8 cellular contexts compared by ENCODE assay signal in genomic region chr2:196068271-196069209, GRCh38. TPM values are rescaled to one million over a fixed set of nuclear protein-coding genes. Genes with fewer than 3 reads are reported as not detected.
DNase-seq lines count a peak whose midpoint lies in the region; ATAC-seq and TF ChIP-seq lines count a peak whose summit lies in the region.

TSS of gene DNAH7 (minus strand) at chr2:196068837. CDS start at chr2:196068711, 126 bp downstream.

- H3K4me1 ChIP-seq in ascending aorta (peaks cover 2 to 3% of the 10 kb centered on the region in 2 donors), uterus (no peaks in the 10 kb centered on the region)

- TF ChIP-seq POLR2A in uterus (IDR thresholded peaks at IDR 0.05) = peak in 1 of 2 donors; percentile 16

- H3K9me3 ChIP-seq in ascending aorta = no peaks in the 10 kb centered on the region
- no peaks in the 10 kb centered on the region for H3K9me3 ChIP-seq in uterus

- peak; percentile 31 to 41 for DNase-seq in NCI-H187 (lab: John Stamatoyannopoulos, UW)
- peak; percentile 62 to 94 (median 85) for DNase-seq in T-helper 2 cell
- peak; percentile 59 to 92 for DNase-seq in ascending aorta (ENCODE audit: low spot score in 2 of 2)
- peak; percentile 84 for DNase-seq in hepatic stellate cell (ENCODE audit: low spot score)
- DNase-seq in pulmonary artery endothelial cell (ENCODE audit: low read depth, low spot score) = peak; percentile 13
- peak; percentile 82 to 86 for DNase-seq in uterus

- TF ChIP-seq CTCF in ascending aorta (IDR thresholded peaks at IDR 0.05) (peak in 1 of 3 experiments; percentile 69), uterus (IDR thresholded peaks at IDR 0.05) (peak in 2 of 4 experiments; percentile 60 to 70)

- no peaks in the 10 kb centered on the region for H3K36me3 ChIP-seq in ascending aorta
- H3K36me3 ChIP-seq in uterus = no peaks in the 10 kb centered on the region

- H3K27ac ChIP-seq in ascending aorta (peak within 1 kb of the TSS; percentile 23 to 68), uterus (peak within 1 kb of the TSS; percentile 26 to 53)

- H3K27me3 ChIP-seq in ascending aorta (no peaks in the 10 kb centered on the region), uterus (no peaks in the 10 kb centered on the region)

- H3K4me3 ChIP-seq in ascending aorta (peak within 1 kb of the TSS; percentile 73 to 88), uterus (peak within 1 kb of the TSS; percentile 60 to 95)

- peak; percentile 92 for ATAC-seq in GM18499 (IDR thresholded peaks at IDR 0.05; ENCODE audit: insufficient read depth, unreplicated experiment)
- peak; percentile 97 for ATAC-seq in HG02938 (IDR thresholded peaks at IDR 0.05; ENCODE audit: unreplicated experiment)

- intact Hi-C loops in ascending aorta (cut with DNase I) = loop anchor here (2.0 to 5.0 kb wide), 5 partner anchors 102 to 569 kb away; partner anchors contain the start of genes CCDC150 and STK17B
- intact Hi-C loops in uterus (cut with DNase I; ENCODE audit: low total_unique reads) = no loop called here

RNA-seq across cellular contexts. Expression of gene DNAH7, which starts in this region (rescaled TPM):
- 0.21 TPM for total RNA-seq in ascending aorta
- 0.11 and 0.20 TPM in 2 replicates for total RNA-seq in pulmonary artery endothelial cell
- total RNA-seq in uterus = 10 to 100 TPM in 1 of 4 donors, 1 to 10 TPM in 1, under 1 TPM in 2; 0.26 to 10.0 (median 1.7) TPM

Comparison
In these comparisons a context has a peak if more than half of its experiments do, and no peak if none do; other contexts are left out.
1. Peak in every context shown above with its lines: DNase-seq, ATAC-seq, H3K4me3 ChIP-seq and H3K27ac ChIP-seq.
2. Peak in DNase-seq, H3K4me3 ChIP-seq and H3K27ac ChIP-seq in ascending aorta; RNA of the gene not detected or under 1 TPM.
3. Peak in DNase-seq in pulmonary artery endothelial cell; RNA of the gene not detected or under 1 TPM.
4. DNase-seq: peak in every context shown above with its lines; median percentile 85 in T-helper 2 cell; 84 in hepatic stellate cell; 84 in uterus; 76 in ascending aorta; 36 in NCI-H187; 13 in pulmonary artery endothelial cell.